Comparison of ENCODE assay signal across 14 cellular contexts in the genomic region with DNA sequence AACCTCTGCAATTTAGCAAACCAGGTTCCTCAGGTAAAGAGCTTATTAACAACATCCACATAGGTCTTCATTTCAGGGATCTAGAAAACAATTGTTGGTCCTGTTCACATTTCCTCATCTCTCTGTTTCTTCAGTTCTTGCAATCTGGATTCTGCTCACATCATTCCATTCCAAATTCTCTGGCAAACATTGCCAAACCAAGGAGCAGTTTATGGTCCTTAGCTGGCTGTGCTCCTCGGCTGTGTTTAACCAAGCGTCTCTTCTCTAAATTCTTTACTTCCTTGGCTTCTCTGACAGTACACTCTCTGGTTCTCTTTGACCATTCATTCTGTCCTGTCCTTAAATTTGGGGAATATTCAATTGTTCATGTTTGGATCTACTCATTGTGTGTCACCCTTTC.
DNase-seq lines count a peak whose midpoint lies in the region; ATAC-seq and TF ChIP-seq lines count a peak whose summit lies in the region.
"Had no signal": no experiment of that assay in that cellular context is flagged by ENCODE, and none has a peak within 500 bp of the region (broad histone marks: within the 10 kb centered on the region; RNA-seq: fewer than 3 reads in every experiment).

No MANE protein-coding gene starts in this region.

- H3K9me3 ChIP-seq in right cardiac atrium (ENCODE audit: control insufficient read depth, low read length) = no peaks in the 10 kb centered on the region
- no peaks in the 10 kb centered on the region for H3K9me3 ChIP-seq in heart right ventricle
- no peaks in the 10 kb centered on the region for H3K9me3 ChIP-seq in muscle layer of colon (ENCODE audit: low read length)

- no peak overlapping the region for H3K4me3 ChIP-seq in right cardiac atrium (ENCODE audit: low read length)
- H3K4me3 ChIP-seq in heart right ventricle = no peak overlapping the region
- no peak overlapping the region for H3K4me3 ChIP-seq in choroid plexus epithelial cell (ENCODE audit: low read depth, low read length)
- no peak overlapping the region for H3K4me3 ChIP-seq in muscle layer of colon (ENCODE audit: low read depth in 1 of 2, low read length in 2 of 2)

- TF ChIP-seq CTCF in heart right ventricle (IDR thresholded peaks at IDR 0.05) (no peak), choroid plexus epithelial cell (conservative IDR thresholded peaks at IDR 0.05; ENCODE audit: low read depth, low read length) (no peak)

- H3K36me3 Mint-ChIP-seq in activated naive CD4-positive, alpha-beta T cell treated with anti-CD3 and anti-CD28 coated beads, Interleukin-2, amount 50 U/mL, for 72 hours = peaks cover 0 to 6% of the 10 kb centered on the region in 2 donors

- peak; percentile 28 to 65 for ATAC-seq in right cardiac atrium
- ATAC-seq in heart right ventricle = no peak
- ATAC-seq in activated naive CD4-positive, alpha-beta T cell treated with anti-CD3 and anti-CD28 coated beads, Interleukin-2, amount 50 U/mL, for 72 hours = no peak
- ATAC-seq in HG02678 (IDR thresholded peaks at IDR 0.05; ENCODE audit: unreplicated experiment) = no peak
- ATAC-seq in GM19395 (IDR thresholded peaks at IDR 0.05; ENCODE audit: unreplicated experiment) = no peak

- H3K27ac Mint-ChIP-seq in activated naive CD4-positive, alpha-beta T cell treated with anti-CD3 and anti-CD28 coated beads, Interleukin-2, amount 50 U/mL, for 72 hours = no peak overlapping the region
- H3K27ac Mint-ChIP-seq: activated naive CD4-positive, alpha-beta T cell treated with anti-CD3 and anti-CD28 coated beads for 36 hours had no signal

- peaks cover 0 to 5% of the 10 kb centered on the region in 2 donors for H3K9me3 Mint-ChIP-seq in activated naive CD4-positive, alpha-beta T cell treated with anti-CD3 and anti-CD28 coated beads, Interleukin-2, amount 50 U/mL, for 72 hours
- H3K9me3 Mint-ChIP-seq: activated naive CD4-positive, alpha-beta T cell treated with anti-CD3 and anti-CD28 coated beads for 36 hours had no signal

- intact Hi-C loops in right cardiac atrium (cut with DNase I) = no loop called here
- intact Hi-C loops in heart right ventricle (cut with DNase I) = no loop called here

- H3K9ac ChIP-seq in muscle layer of colon (ENCODE audit: low read length) = no peak overlapping the region

- H3K27ac ChIP-seq in right cardiac atrium (ENCODE audit: low read length) (peak overlapping the region; percentile 19), heart right ventricle (peak overlapping the region in 1 of 10 donors; percentile 13), muscle layer of colon (ENCODE audit: low read depth, low read length) (peak overlapping the region; percentile 12)

- H3K4me1 ChIP-seq in right cardiac atrium (ENCODE audit: control insufficient read depth, insufficient read depth, low read length) (no peaks in the 10 kb centered on the region), heart right ventricle (peaks cover 0 to 4% (median 0%) of the 10 kb centered on the region in 9 donors), muscle layer of colon (ENCODE audit: insufficient read depth, low read length) (peaks cover 45% of the 10 kb centered on the region)

- H3K27me3 ChIP-seq in right cardiac atrium (ENCODE audit: control insufficient read depth, insufficient read depth) (no peaks in the 10 kb centered on the region), heart right ventricle (no peaks in the 10 kb centered on the region), muscle layer of colon (ENCODE audit: control insufficient read depth in 1 of 2, insufficient read depth in 2 of 2, low read length in 2 of 2) (no peaks in the 10 kb centered on the region)

- 48% methylated on average over 2 of the region's 2 CpGs for WGBS in right cardiac atrium
- 80 to 83% methylated on average over 2 of the region's 2 CpGs for WGBS in heart right ventricle, 2 donors

- no peaks in the 10 kb centered on the region for H3K36me3 ChIP-seq in heart right ventricle
- H3K36me3 ChIP-seq in muscle layer of colon (ENCODE audit: insufficient read depth, low read length) = no peaks in the 10 kb centered on the region

- DNase-seq in right cardiac atrium (no peak), heart right ventricle (no peak), choroid plexus epithelial cell (ENCODE audit: low read depth) (peak; percentile 67), NCI-H1930 (lab: John Stamatoyannopoulos, UW) (no peak)
- no peak for DNase-seq in activated naive CD4-positive, alpha-beta T cell treated with anti-CD3 and anti-CD28 coated beads, Interleukin-2, amount 50 U/mL, for 72 hours (ENCODE audit: low spot score in 2 of 2)
- DNase-seq: activated CD8-positive, alpha-beta memory T cell treated with anti-CD3 and anti-CD28 coated beads, Interleukin-2, amount 50 U/mL, for 4 hours; activated naive CD4-positive, alpha-beta T cell treated with anti-CD3 and anti-CD28 coated beads for 36 hours; caudate nucleus; NCI-H2171; posterior cingulate gyrus; substantia nigra had no signal

Comparison
In these comparisons a context has a peak if more than half of its experiments do, and no peak if none do; other contexts are left out.
1. ATAC-seq: peak in right cardiac atrium (2 of 2); none in heart right ventricle (0 of 8), activated naive CD4-positive, alpha-beta T cell treated with anti-CD3 and anti-CD28 coated beads, Interleukin-2, amount 50 U/mL, for 72 hours (0 of 2), HG02678 (single experiment) and GM19395 (single experiment).